19 cellular contexts compared by ENCODE assay signal in the genomic region with DNA sequence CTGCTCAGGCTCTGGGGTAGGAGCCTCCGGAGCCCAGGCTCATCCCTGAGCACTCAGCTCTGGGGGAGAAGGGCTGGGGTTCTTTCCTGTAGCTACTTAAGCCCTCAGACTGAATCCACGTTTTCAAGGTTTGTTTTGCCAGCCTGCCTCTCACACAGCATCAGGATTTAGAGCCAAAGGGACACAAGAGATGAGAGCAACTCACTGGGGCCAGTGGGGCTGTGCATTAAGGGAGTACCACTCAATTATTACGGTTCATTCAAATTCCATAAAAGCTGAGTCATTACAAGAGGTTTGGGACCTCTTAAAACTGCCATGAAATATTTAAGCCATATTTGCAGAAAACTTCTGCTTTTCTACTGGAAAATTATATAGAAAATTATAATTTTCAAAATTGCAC. TPM values are rescaled to one million over a fixed set of nuclear protein-coding genes. Genes with fewer than 3 reads are reported as not detected.
DNase-seq lines count a peak whose midpoint lies in the region; ATAC-seq and TF ChIP-seq lines count a peak whose summit lies in the region.
"Had no signal": no experiment of that assay in that cellular context is flagged by ENCODE, and none has a peak within 500 bp of the region (broad histone marks: within the 10 kb centered on the region; RNA-seq: fewer than 3 reads in every experiment).

No MANE protein-coding gene starts in this region.

- no peaks in the 10 kb centered on the region for H4K20me1 ChIP-seq in fibroblast of lung (ENCODE audit: control insufficient read depth, extremely low read depth, insufficient read depth, low read length)

- no peak for ATAC-seq in sciatic nerve
- no peak for ATAC-seq in HG03354 (IDR thresholded peaks at IDR 0.05; ENCODE audit: poor library complexity, severe bottlenecking, unreplicated experiment)
- ATAC-seq: PC-3 had no signal

- DNase-seq in AG08396 (ENCODE audit: low spot score), result peak; percentile 58
- peak; percentile 72 for DNase-seq in LHCN-M2 (ENCODE audit: low read depth)
- peak; percentile 32 to 79 for DNase-seq in fibroblast of lung (ENCODE audit: low read depth in 2 of 2)
- DNase-seq in sciatic nerve (ENCODE audit: low spot score), result peak; percentile 26
- no peak for DNase-seq in activated CD8-positive, alpha-beta memory T cell treated with anti-CD3 and anti-CD28 coated beads for 24 hours
- no peak for DNase-seq in stimulated activated naive CD4-positive, alpha-beta T cell treated with Interleukin-2 at 50 U/mL for 16 hours (lab: John Stamatoyannopoulos, UW)
- DNase-seq: activated CD4-positive, alpha-beta T cell treated with anti-CD3 and anti-CD28 coated beads for 4 hours; activated naive CD4-positive, alpha-beta T cell treated with anti-CD3 and anti-CD28 coated beads, Interleukin-2, amount 50 U/mL, for 16 hours; anterior cingulate cortex; DND-41; H7; NCI-H2081 treated with DMSO at 0.1 percent for 48 hours; NCI-H446; nucleus accumbens; PC-3; stomach had no signal

- no peak overlapping the region for H3K4me3 ChIP-seq in fibroblast of lung (replicated peaks in 1 of 4; ENCODE audit: control extremely low read depth in 1 of 4, insufficient read depth in 1 of 4, low read depth in 3 of 4, low read length in 4 of 4)
- H3K4me3 ChIP-seq: SJSA1, stomach had no signal

- no peak overlapping the region for H3K9ac ChIP-seq in fibroblast of lung (ENCODE audit: insufficient read depth, low read length)

- H2AFZ ChIP-seq in fibroblast of lung (ENCODE audit: low read length), result no peak overlapping the region

- TF ChIP-seq CTCF in fibroblast of lung (conservative IDR thresholded peaks at IDR 0.05 in 1 of 2, IDR thresholded peaks at IDR 0.05 in 1 of 2; ENCODE audit: low read depth in 1 of 2, low read length in 2 of 2), result no peak

- intact Hi-C loops in sciatic nerve (cut with DNase I), result no loop called here

- H3K27me3 ChIP-seq in fibroblast of lung (ENCODE audit: control insufficient read depth, insufficient read depth, low read length), result no peaks in the 10 kb centered on the region
- H3K27me3 ChIP-seq: SJSA1 had no signal

- H3K4me1 ChIP-seq in fibroblast of lung (ENCODE audit: control insufficient read depth, extremely low read depth, insufficient read depth, low read length), result peaks cover 6% of the 10 kb centered on the region
- H3K4me1 ChIP-seq: SJSA1 had no signal

- H3K36me3 ChIP-seq in fibroblast of lung (ENCODE audit: control insufficient read depth, insufficient read depth, low read length), result no peaks in the 10 kb centered on the region
- H3K36me3 ChIP-seq: SJSA1, stomach had no signal

- H3K79me2 ChIP-seq in fibroblast of lung (ENCODE audit: control insufficient read depth, insufficient read depth, low read length), result no peaks in the 10 kb centered on the region

- H3K9me3 ChIP-seq in fibroblast of lung (ENCODE audit: control insufficient read depth, insufficient read depth, low read depth, low read length), result no peaks in the 10 kb centered on the region
- H3K9me3 ChIP-seq: SJSA1, stomach had no signal

- H3K27ac ChIP-seq in fibroblast of lung (ENCODE audit: insufficient read depth, low read length), result no peak overlapping the region
- H3K27ac ChIP-seq: epithelial cell of prostate, SJSA1, stomach had no signal

- no peak overlapping the region for H3K4me2 ChIP-seq in fibroblast of lung (ENCODE audit: extremely low read depth, insufficient read depth, low read length)

RNA-seq across cellular contexts. Expression of a gene that starts 17.1 kb away (rescaled TPM):
- total RNA-seq in LHCN-M2 (2014; rRNA removed) (35.5 and 53.1 TPM in 2 replicates), fibroblast of lung (39.5 and 53.2 TPM in 2 replicates), sciatic nerve (148 TPM)
- polyA plus RNA-seq in LHCN-M2 (2012), result 6.3 TPM
- polyA plus RNA-seq in fibroblast of lung, result 10.1 and 27.2 TPM in 2 replicates
- polyA plus RNA-seq in fibroblast of lung (2012), result 17.4 and 52.1 TPM in 2 replicates
- 37.9 and 67.9 TPM in 2 replicates for polyA minus RNA-seq in fibroblast of lung (ENCODE audit: low replicate concordance)

Comparison
In these comparisons a context has a peak if more than half of its experiments do, and no peak if none do; other contexts are left out.
1. DNase-seq: peak in AG08396 (single experiment), LHCN-M2 (single experiment), fibroblast of lung (2 of 2) and sciatic nerve (single experiment); none in activated CD8-positive, alpha-beta memory T cell treated with anti-CD3 and anti-CD28 coated beads for 24 hours (single experiment) and stimulated activated naive CD4-positive, alpha-beta T cell treated with Interleukin-2 at 50 U/mL for 16 hours (single experiment).